1 cellular context compared by ENCODE assay signal in the genomic region with DNA sequence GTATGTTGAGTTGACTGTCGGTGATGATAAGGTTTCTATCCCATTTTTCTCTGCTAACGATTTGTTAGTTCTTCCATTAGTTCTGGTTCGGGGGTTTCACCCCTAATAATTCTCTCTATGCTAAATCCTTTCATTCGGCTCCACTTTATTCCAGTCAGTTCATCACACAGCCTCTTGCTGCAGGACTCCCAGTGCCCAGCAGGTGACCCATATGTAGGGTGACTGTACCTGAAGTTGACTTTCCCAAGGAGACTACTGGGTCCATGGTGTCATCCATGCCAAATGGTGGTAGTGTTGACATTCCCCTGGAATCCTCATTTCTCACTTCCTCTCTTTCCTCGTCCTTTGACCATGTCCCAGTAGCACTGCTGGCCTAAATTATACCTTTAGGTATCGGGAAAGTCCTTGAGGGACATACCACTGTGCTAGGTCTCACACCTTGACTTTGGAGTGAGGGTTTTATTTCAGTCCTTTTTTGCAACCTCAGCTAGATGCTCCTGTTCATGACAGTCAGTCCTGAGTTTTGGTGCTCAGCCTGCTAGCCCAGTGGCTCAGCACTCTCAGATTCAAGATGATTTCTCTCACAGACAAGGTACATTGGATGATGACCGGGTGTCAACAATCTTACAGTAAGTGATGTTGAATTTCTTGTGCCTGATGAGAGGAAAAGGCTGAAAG.
TF ChIP-seq lines count a peak whose summit lies in the region.

No MANE protein-coding gene starts in this region.

TF ChIP-seq in HepG2, 621 proteins besides CTCF, POLR2A, EP300 and RAD21 (continued from another document):
- TF ChIP-seq MAFK (conservative IDR thresholded peaks at IDR 0.05 in 1 of 2, IDR thresholded peaks at IDR 0.05 in 1 of 2; ENCODE audit: low read length in 2 of 2) (peak; percentile 36 to 59; a peak in 3 of 4 replicates), MAFF (IDR thresholded peaks at IDR 0.05; ENCODE audit: low read depth, low read length) (peak; percentile 52; the same call in 1 of the 2 replicates)
